13 cellular contexts compared by ENCODE assay signal in the genomic region with DNA sequence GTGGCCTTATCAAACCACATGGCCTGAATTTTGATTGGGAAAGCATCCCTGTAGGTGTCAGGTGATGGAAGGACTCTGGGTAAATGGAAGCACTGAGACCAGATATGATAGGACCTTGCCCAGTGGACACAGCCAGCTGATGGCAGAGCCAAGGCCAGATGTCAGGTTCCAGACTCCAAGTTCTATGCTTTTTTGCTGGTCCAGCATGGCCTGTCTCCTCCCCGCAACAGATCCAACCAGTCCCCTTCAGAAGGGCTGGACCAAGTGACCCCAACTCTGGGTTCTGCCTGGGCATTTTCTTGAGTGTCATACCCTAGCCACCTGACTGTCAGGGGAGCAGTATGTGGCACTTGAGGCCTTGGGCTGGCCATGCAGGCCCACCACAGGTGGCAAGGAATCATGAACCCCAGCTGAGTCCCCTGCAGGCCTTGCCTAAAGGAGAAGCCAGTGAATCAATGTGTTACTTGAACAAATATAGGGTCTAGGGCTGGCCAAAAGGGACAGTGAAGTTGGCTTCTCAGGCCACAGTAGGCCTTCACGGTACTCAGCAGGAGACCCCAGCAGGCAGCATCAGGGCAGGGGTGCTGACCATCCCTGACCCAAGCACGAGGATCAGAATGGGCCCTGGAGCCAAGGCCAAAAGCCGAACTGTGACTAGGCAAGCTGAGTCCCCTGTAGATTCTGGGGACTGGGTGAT.
"Had no signal": no experiment of that assay in that cellular context is flagged by ENCODE, and none has a peak within 500 bp of the region (broad histone marks: within the 10 kb centered on the region; RNA-seq: fewer than 3 reads in every experiment).

No MANE protein-coding gene starts in this region.

- H3K27ac ChIP-seq: dorsolateral prefrontal cortex, esophagus muscularis mucosa, heart right ventricle had no signal

- ATAC-seq: activated CD4-positive, CD25-positive, alpha-beta regulatory T cell treated with anti-CD3 and anti-CD28 coated beads, Interleukin-2, amount 50 U/mL, for 24 hours had no signal

- DNase-seq: activated CD4-positive, alpha-beta T cell treated with anti-CD3 and anti-CD28 coated beads, Interleukin-2, amount 50 U/mL, for 4 hours; activated naive CD4-positive, alpha-beta T cell treated with anti-CD3 and anti-CD28 coated beads, Interleukin-2, amount 10 ng/mL, durations not matched to agents 7 days and 5 days; SIG-M5; stimulated activated CD4-positive, alpha-beta T cell treated with anti-CD3 and anti-CD28 coated beads, Interleukin-1b, Interleukin-23, amount 100 ng/mL, for 48 hours; stimulated activated naive CD4-positive, alpha-beta T cell had no signal

- H3K27ac Mint-ChIP-seq: activated naive CD4-positive, alpha-beta T cell treated with anti-CD3 and anti-CD28 coated beads, Interleukin-2, amount 10 ng/mL, durations not matched to agents 7 days and 5 days; T-helper 2 cell treated with Interferon-gamma antibody and Interleukin-4, amounts not matched to agents 5 μg/mL and 100 μg/mL, for 36 hours had no signal

- H3K4me1 Mint-ChIP-seq: activated naive CD4-positive, alpha-beta T cell treated with anti-CD3 and anti-CD28 coated beads, Interleukin-2, amount 10 ng/mL, durations not matched to agents 7 days and 5 days had no signal

- H3K9me3 Mint-ChIP-seq: activated naive CD4-positive, alpha-beta T cell treated with anti-CD3 and anti-CD28 coated beads, Interleukin-2, amount 10 ng/mL, durations not matched to agents 7 days and 5 days; mesothelial cell of epicardium; neural crest cell; T-helper 2 cell treated with Interferon-gamma antibody and Interleukin-4, amounts not matched to agents 5 μg/mL and 100 μg/mL, for 36 hours had no signal

- H3K9me3 ChIP-seq: esophagus muscularis mucosa, heart right ventricle had no signal

- H3K4me3 ChIP-seq: dorsolateral prefrontal cortex, esophagus muscularis mucosa, heart right ventricle, smooth muscle cell had no signal

- H3K27me3 Mint-ChIP-seq: activated naive CD4-positive, alpha-beta T cell treated with anti-CD3 and anti-CD28 coated beads, Interleukin-2, amount 10 ng/mL, durations not matched to agents 7 days and 5 days had no signal

- H3K4me3 Mint-ChIP-seq: activated naive CD4-positive, alpha-beta T cell treated with anti-CD3 and anti-CD28 coated beads, Interleukin-2, amount 10 ng/mL, durations not matched to agents 7 days and 5 days; mesothelial cell of epicardium; T-helper 2 cell treated with Interferon-gamma antibody and Interleukin-4, amounts not matched to agents 5 μg/mL and 100 μg/mL, for 36 hours had no signal

- H3K36me3 Mint-ChIP-seq: activated naive CD4-positive, alpha-beta T cell treated with anti-CD3 and anti-CD28 coated beads, Interleukin-2, amount 10 ng/mL, durations not matched to agents 7 days and 5 days had no signal

- H3K27me3 ChIP-seq: dorsolateral prefrontal cortex, esophagus muscularis mucosa, heart right ventricle had no signal
